Comparison of ENCODE assay signal across 25 cellular contexts in genomic region chr7:78516450-78516849, GRCh38.
"Had no signal": no experiment of that assay in that cellular context is flagged by ENCODE, and none has a peak within 500 bp of the region (broad histone marks: within the 10 kb centered on the region; RNA-seq: fewer than 3 reads in every experiment).

No MANE protein-coding gene starts in this region.

- ATAC-seq: gastroesophageal sphincter; left cardiac atrium; lower lobe of right lung; psoas muscle; sciatic nerve; stimulated activated naive B cell treated with anti-CD40 and anti-IgM and Interleukin-4, amounts not matched to agents 10 μg/mL and 1 μg/mL and 100 μg/mL, for 72 hours; stimulated activated naive CD8-positive, alpha-beta T cell treated with anti-CD3 and anti-CD28 coated beads, Interleukin-15, amount 100 ng/mL, for 72 hours had no signal

- H3K36me3 ChIP-seq: esophagus muscularis mucosa, gastroesophageal sphincter, left ventricle myocardium inferior, lower lobe of right lung, neutrophil, spleen, thoracic aorta, transverse colon had no signal

- FAIRE-seq: endometrium, keratinocyte had no signal

- H3K9me3 ChIP-seq: esophagus muscularis mucosa, gastroesophageal sphincter, left ventricle myocardium inferior, lower lobe of right lung, neutrophil, psoas muscle, spleen, thoracic aorta, transverse colon had no signal

- DNase-seq: cortex of kidney; dorsolateral prefrontal cortex; effector CD8-positive, alpha-beta T cell; glutamatergic neuron; left cardiac atrium; left ventricle myocardium inferior; lower lobe of right lung; mesenchymal stem cell; naive B cell; psoas muscle; spleen; stimulated activated CD4-positive, alpha-beta T cell treated with anti-CD3 and anti-CD28 coated beads, Interleukin-15, amount 100 ng/mL, for 24 hours; stimulated activated CD4-positive, alpha-beta T cell treated with anti-CD3 and anti-CD28 coated beads, Interleukin-1b, Interleukin-23, amount 100 ng/mL, for 48 hours; stimulated activated CD4-positive, alpha-beta T cell treated with anti-CD3 and anti-CD28 coated beads, Interleukin-4, amount 100 ng/mL, for 4 hours; stimulated activated naive B cell treated with anti-CD40 and anti-IgM and Interleukin-4, amounts not matched to agents 10 μg/mL and 1 μg/mL and 100 μg/mL, for 72 hours; stimulated activated naive CD8-positive, alpha-beta T cell treated with anti-CD3 and anti-CD28 coated beads, Interleukin-15, amount 100 ng/mL, for 72 hours; transverse colon had no signal

- H3K4me3 Mint-ChIP-seq: naive B cell; stimulated activated naive B cell treated with anti-CD40 and anti-IgM and Interleukin-4, amounts not matched to agents 10 μg/mL and 1 μg/mL and 100 μg/mL, for 72 hours; stimulated activated naive CD8-positive, alpha-beta T cell treated with anti-CD3 and anti-CD28 coated beads, Interleukin-15, amount 100 ng/mL, for 72 hours had no signal

- H3K4me1 Mint-ChIP-seq: naive B cell; stimulated activated naive B cell treated with anti-CD40 and anti-IgM and Interleukin-4, amounts not matched to agents 10 μg/mL and 1 μg/mL and 100 μg/mL, for 72 hours; stimulated activated naive CD8-positive, alpha-beta T cell treated with anti-CD3 and anti-CD28 coated beads, Interleukin-15, amount 100 ng/mL, for 72 hours had no signal

- H3K36me3 Mint-ChIP-seq: naive B cell; stimulated activated naive B cell treated with anti-CD40 and anti-IgM and Interleukin-4, amounts not matched to agents 10 μg/mL and 1 μg/mL and 100 μg/mL, for 72 hours had no signal

- H3K27ac Mint-ChIP-seq: naive B cell; stimulated activated naive B cell treated with anti-CD40 and anti-IgM and Interleukin-4, amounts not matched to agents 10 μg/mL and 1 μg/mL and 100 μg/mL, for 72 hours; stimulated activated naive CD8-positive, alpha-beta T cell treated with anti-CD3 and anti-CD28 coated beads, Interleukin-15, amount 100 ng/mL, for 72 hours had no signal

- H3K9me3 Mint-ChIP-seq: naive B cell; stimulated activated naive CD8-positive, alpha-beta T cell treated with anti-CD3 and anti-CD28 coated beads, Interleukin-15, amount 100 ng/mL, for 72 hours had no signal

- H3K27ac ChIP-seq: epithelial cell of prostate, esophagus muscularis mucosa, gastroesophageal sphincter, left ventricle myocardium inferior, lower lobe of right lung, neutrophil, psoas muscle, spleen, thoracic aorta, transverse colon had no signal

- H3K4me3 ChIP-seq: dorsolateral prefrontal cortex, esophagus muscularis mucosa, gastroesophageal sphincter, left ventricle myocardium inferior, lower lobe of right lung, psoas muscle, spleen, thoracic aorta, transverse colon had no signal

- H3K27me3 Mint-ChIP-seq: naive B cell; stimulated activated naive B cell treated with anti-CD40 and anti-IgM and Interleukin-4, amounts not matched to agents 10 μg/mL and 1 μg/mL and 100 μg/mL, for 72 hours; stimulated activated naive CD8-positive, alpha-beta T cell treated with anti-CD3 and anti-CD28 coated beads, Interleukin-15, amount 100 ng/mL, for 72 hours had no signal

- H3K4me1 ChIP-seq: esophagus muscularis mucosa, gastroesophageal sphincter, left ventricle myocardium inferior, lower lobe of right lung, psoas muscle, spleen, transverse colon had no signal

- H3K27me3 ChIP-seq: dorsolateral prefrontal cortex, esophagus muscularis mucosa, gastroesophageal sphincter, neutrophil, spleen, transverse colon had no signal
